In the genomic region with DNA sequence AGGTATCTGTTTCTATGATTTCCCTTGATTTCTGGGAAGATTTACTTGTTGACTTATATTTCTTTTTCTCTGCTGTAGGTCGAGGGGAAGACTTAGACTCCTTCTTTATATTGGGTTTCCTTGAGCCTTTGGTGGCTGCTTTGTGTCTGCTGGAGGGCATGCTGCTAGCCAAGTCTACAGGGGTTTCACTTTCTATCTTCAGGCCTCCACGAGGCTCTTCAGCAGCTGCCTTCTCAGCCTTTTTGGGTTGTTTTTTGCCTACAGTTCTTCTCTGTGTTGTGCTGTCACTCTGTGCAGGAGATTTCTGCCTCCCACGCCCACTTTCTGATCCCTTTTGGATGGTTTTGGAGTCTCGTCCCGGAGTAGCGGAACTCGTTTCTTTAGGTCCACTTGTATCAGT, we compare ENCODE assay signal across 12 cellular contexts. TPM values are rescaled to one million over a fixed set of nuclear protein-coding genes. Genes with fewer than 3 reads are reported as not detected.
DNase-seq lines count a peak whose midpoint lies in the region; ATAC-seq and TF ChIP-seq lines count a peak whose summit lies in the region.
"Had no signal": no experiment of that assay in that cellular context is flagged by ENCODE, and none has a peak within 500 bp of the region (broad histone marks: within the 10 kb centered on the region; RNA-seq: fewer than 3 reads in every experiment).

No MANE protein-coding gene starts in this region.

- H3K27me3 ChIP-seq in HCT116 (ENCODE audit: insufficient read depth, low read length) (no peaks in the 10 kb centered on the region), right lobe of liver (no peaks in the 10 kb centered on the region)
- H3K27me3 ChIP-seq: uterus had no signal

- TF ChIP-seq POLR2A in HCT116 (IDR thresholded peaks at IDR 0.05; ENCODE audit: borderline replicate concordance, extremely low read depth, insufficient read depth, insufficient read length), result no peak
- TF ChIP-seq POLR2A in right lobe of liver (IDR thresholded peaks at IDR 0.05), result no peak

- TSS peak; percentile 28 for BruUV-seq in HCT116 (replicated peaks; lab: Mats Ljungman, UMichigan)

- RAD21 ChIA-PET in HCT116 (lab: Charles Lee; ENCODE audit: low non-redundant PET in 1 of 2, low total read pairs in 2 of 2, uncharacterized antibody in 2 of 2, unreplicated experiment in 2 of 2), result no interaction called here

- H3K4me1 ChIP-seq in HCT116 (ENCODE audit: control insufficient read depth in 1 of 2, insufficient read depth in 2 of 2, low read length in 2 of 2), result no peaks in the 10 kb centered on the region
- no peaks in the 10 kb centered on the region for H3K4me1 ChIP-seq in right lobe of liver

- H3K9me3 Mint-ChIP-seq in activated CD8-positive, alpha-beta memory T cell treated with anti-CD3 and anti-CD28 coated beads, Interleukin-2, amount 10 ng/mL, durations not matched to agents 7 days and 5 days (ENCODE audit: low read depth), result no peaks in the 10 kb centered on the region
- H3K9me3 Mint-ChIP-seq in activated naive CD8-positive, alpha-beta T cell (ENCODE audit: low read depth), result no peaks in the 10 kb centered on the region
- no peaks in the 10 kb centered on the region for H3K9me3 Mint-ChIP-seq in stimulated activated naive CD8-positive, alpha-beta T cell treated with anti-CD3 and anti-CD28 coated beads, Interleukin-15, amount 100 ng/mL, for 72 hours

- DNase-seq in activated CD8-positive, alpha-beta memory T cell treated with anti-CD3 and anti-CD28 coated beads, Interleukin-2, amount 10 ng/mL, durations not matched to agents 7 days and 5 days, result no peak
- no peak for DNase-seq in activated CD8-positive, alpha-beta memory T cell treated with anti-CD3 and anti-CD28 coated beads for 24 hours
- no peak for DNase-seq in HCT116 (ENCODE audit: low read depth, low spot score)
- DNase-seq in right lobe of liver, result no peak
- DNase-seq in activated CD8-positive, alpha-beta memory T cell treated with anti-CD3 and anti-CD28 coated beads, Interleukin-2, amount 50 U/mL, for 4 hours, result no peak
- no peak for DNase-seq in NCI-H187 treated with DMSO at 0.1 percent for 48 hours (lab: John Stamatoyannopoulos, UW)
- DNase-seq in stimulated activated naive CD8-positive, alpha-beta T cell treated with anti-CD3 and anti-CD28 coated beads, Interleukin-15, amount 100 ng/mL, for 72 hours, result no peak
- DNase-seq: DMS79, foreskin melanocyte, NCI-H82, uterus had no signal

- peaks cover 20% of the 10 kb centered on the region for H3K4me1 Mint-ChIP-seq in activated CD8-positive, alpha-beta memory T cell treated with anti-CD3 and anti-CD28 coated beads, Interleukin-2, amount 10 ng/mL, durations not matched to agents 7 days and 5 days
- no peaks in the 10 kb centered on the region for H3K4me1 Mint-ChIP-seq in activated naive CD8-positive, alpha-beta T cell (ENCODE audit: low read depth)
- H3K4me1 Mint-ChIP-seq in stimulated activated naive CD8-positive, alpha-beta T cell treated with anti-CD3 and anti-CD28 coated beads, Interleukin-15, amount 100 ng/mL, for 72 hours, result peaks cover 13% of the 10 kb centered on the region

- no peaks in the 10 kb centered on the region for H4K20me1 ChIP-seq in HCT116 (ENCODE audit: insufficient read depth)

- peaks cover 41 to 45% of the 10 kb centered on the region in 2 experiments for H3K36me3 ChIP-seq in HCT116 (ENCODE audit: control insufficient read depth in 1 of 2, insufficient read depth in 2 of 2, low read length in 2 of 2)
- H3K36me3 ChIP-seq in right lobe of liver, result peaks cover 4 to 82% (median 45%) of the 10 kb centered on the region in 4 donors
- H3K36me3 ChIP-seq: uterus had no signal

- peak; percentile 82 for ATAC-seq in activated CD8-positive, alpha-beta memory T cell treated with anti-CD3 and anti-CD28 coated beads, Interleukin-2, amount 10 ng/mL, durations not matched to agents 7 days and 5 days
- ATAC-seq in HCT116 (no peak), right lobe of liver (peak in 3 of 4 donors; percentile 23 to 30 (median 25))
- no peak for ATAC-seq in stimulated activated naive CD8-positive, alpha-beta T cell treated with anti-CD3 and anti-CD28 coated beads, Interleukin-15, amount 100 ng/mL, for 72 hours

- WGBS in right lobe of liver (ENCODE audit: insufficient coverage, low coverage, low lambda C conversion rate, missing lambda C conversion rate), result 83% methylated on average over 6 of the region's 7 CpGs

- intact Hi-C loops in HCT116 (cut with micrococcal nuclease), result no loop called here
- intact Hi-C loops in right lobe of liver (cut with DNase I), result no loop called here

- no peak for TF ChIP-seq CTCF in HCT116 (IDR thresholded peaks at IDR 0.05 in 2 of 3, conservative IDR thresholded peaks at IDR 0.05 in 1 of 3; ENCODE audit: borderline replicate concordance in 1 of 3, insufficient read depth in 1 of 3, low read depth in 2 of 3, low read length in 2 of 3)
- TF ChIP-seq CTCF in right lobe of liver (IDR thresholded peaks at IDR 0.05), result no peak

- no peaks in the 10 kb centered on the region for H3K9me2 ChIP-seq in HCT116 (ENCODE audit: insufficient read depth)

- H3K4me2 ChIP-seq in HCT116 (ENCODE audit: low read length), result no peak overlapping the region

- H2AFZ ChIP-seq in HCT116 (ENCODE audit: low read depth, low read length, poor library complexity, severe bottlenecking), result no peak overlapping the region

- H3K4me3 ChIP-seq in HCT116 (replicated peaks in 1 of 2; ENCODE audit: low read depth in 1 of 2, low read length in 2 of 2), result no peak overlapping the region
- H3K4me3 ChIP-seq in right lobe of liver, result no peak overlapping the region
- H3K4me3 ChIP-seq: uterus had no signal

- H3K9ac ChIP-seq in HCT116 (ENCODE audit: low read length), result no peak overlapping the region

- H3K27ac Mint-ChIP-seq in activated CD8-positive, alpha-beta memory T cell treated with anti-CD3 and anti-CD28 coated beads, Interleukin-2, amount 10 ng/mL, durations not matched to agents 7 days and 5 days, result peak overlapping the region; percentile 82
- H3K27ac Mint-ChIP-seq in activated naive CD8-positive, alpha-beta T cell, result peak overlapping the region; percentile 4
- no peak overlapping the region for H3K27ac Mint-ChIP-seq in stimulated activated naive CD8-positive, alpha-beta T cell treated with anti-CD3 and anti-CD28 coated beads, Interleukin-15, amount 100 ng/mL, for 72 hours

- H3K4me3 Mint-ChIP-seq in activated CD8-positive, alpha-beta memory T cell treated with anti-CD3 and anti-CD28 coated beads, Interleukin-2, amount 10 ng/mL, durations not matched to agents 7 days and 5 days, result peak overlapping the region; percentile 25
- H3K4me3 Mint-ChIP-seq in activated naive CD8-positive, alpha-beta T cell, result no peak overlapping the region
- no peak overlapping the region for H3K4me3 Mint-ChIP-seq in stimulated activated naive CD8-positive, alpha-beta T cell treated with anti-CD3 and anti-CD28 coated beads, Interleukin-15, amount 100 ng/mL, for 72 hours

- POLR2A ChIA-PET in HCT116 (lab: Charles Lee), result no interaction called here

- peaks cover 54% of the 10 kb centered on the region for H3K36me3 Mint-ChIP-seq in activated CD8-positive, alpha-beta memory T cell treated with anti-CD3 and anti-CD28 coated beads, Interleukin-2, amount 10 ng/mL, durations not matched to agents 7 days and 5 days
- peaks cover 5% of the 10 kb centered on the region for H3K36me3 Mint-ChIP-seq in activated naive CD8-positive, alpha-beta T cell

- no peaks in the 10 kb centered on the region for H3K9me3 ChIP-seq in HCT116 (ENCODE audit: control insufficient read depth in 1 of 2, insufficient read depth in 1 of 2, low read depth in 1 of 2, low read length in 2 of 2)
- no peaks in the 10 kb centered on the region for H3K9me3 ChIP-seq in right lobe of liver
- H3K9me3 ChIP-seq: uterus had no signal

- H3K27ac ChIP-seq in HCT116 (ENCODE audit: low read depth, low read length) (no peak overlapping the region), right lobe of liver (no peak overlapping the region)
- H3K27ac ChIP-seq: uterus had no signal

- no peak for TF ChIP-seq RAD21 in HCT116 (IDR thresholded peaks at IDR 0.05; ENCODE audit: low read depth)

- H3K79me2 ChIP-seq in HCT116 (ENCODE audit: insufficient read depth, low read length), result peaks cover 6% of the 10 kb centered on the region; the same call in 1 of the 2 replicates

- CTCF ChIA-PET in activated CD8-positive, alpha-beta memory T cell treated with anti-CD3 and anti-CD28 coated beads, Interleukin-2, amount 10 ng/mL, durations not matched to agents 7 days and 5 days (lab: Charles Lee), result interaction anchor here (1.4 to 2.0 kb wide), 2 partner anchors 17 to 77 kb away, joined by 4 to 5 read pairs; no protein-coding TSS in a partner anchor
- CTCF ChIA-PET in HCT116 (lab: Charles Lee), result no interaction called here

- H3K27me3 Mint-ChIP-seq in activated CD8-positive, alpha-beta memory T cell treated with anti-CD3 and anti-CD28 coated beads, Interleukin-2, amount 10 ng/mL, durations not matched to agents 7 days and 5 days, result no peaks in the 10 kb centered on the region
- no peaks in the 10 kb centered on the region for H3K27me3 Mint-ChIP-seq in activated naive CD8-positive, alpha-beta T cell
- H3K27me3 Mint-ChIP-seq in stimulated activated naive CD8-positive, alpha-beta T cell treated with anti-CD3 and anti-CD28 coated beads, Interleukin-15, amount 100 ng/mL, for 72 hours, result no peaks in the 10 kb centered on the region

TF ChIP-seq in HCT116, 20 proteins besides CTCF, POLR2A, EP300 and RAD21 (continues in another document):
- no peak for TF ChIP-seq SIN3A (IDR thresholded peaks at IDR 0.05; ENCODE audit: low read depth)

RNA-seq across cellular contexts. Expression of a gene that starts 23.2 kb away (rescaled TPM):
- 1 to 10 TPM; 2.7 to 6.0 TPM for total RNA-seq in activated CD8-positive, alpha-beta memory T cell treated with anti-CD3 and anti-CD28 coated beads, Interleukin-2, amount 10 ng/mL, durations not matched to agents 7 days and 5 days
- total RNA-seq in HCT116 (2021; ENCODE audit: unreplicated experiment), result 1.2 TPM
- 0.75 and 0.77 TPM in 2 replicates for polyA plus RNA-seq in HCT116 (2012)
- 100 to 1,000 TPM; 120 to 439 (median 214) TPM for total RNA-seq in right lobe of liver

RNA-seq across cellular contexts. Expression of a gene that starts 30.2 kb away (rescaled TPM):
- total RNA-seq in activated CD8-positive, alpha-beta memory T cell treated with anti-CD3 and anti-CD28 coated beads, Interleukin-2, amount 10 ng/mL, durations not matched to agents 7 days and 5 days, result 100 to 1,000 TPM; 344 to 446 TPM
- total RNA-seq in HCT116 (2021; ENCODE audit: unreplicated experiment) (528 TPM), right lobe of liver (100 to 1,000 TPM; 488 to 702 (median 628) TPM)
- polyA plus RNA-seq in HCT116 (2012), result 276 and 358 TPM in 2 replicates

RNA-seq across cellular contexts. Expression of a gene that starts 30.4 kb away (rescaled TPM):
- total RNA-seq in activated CD8-positive, alpha-beta memory T cell treated with anti-CD3 and anti-CD28 coated beads, Interleukin-2, amount 10 ng/mL, durations not matched to agents 7 days and 5 days, result under 1 TPM; 0.26 to 0.67 TPM
- total RNA-seq in HCT116 (2021; ENCODE audit: unreplicated experiment) (0.49 TPM), right lobe of liver (under 1 TPM; 0.20 to 0.71 (median 0.48) TPM)
- polyA plus RNA-seq in HCT116 (2012), result 0.24 and 0.36 TPM in 2 replicates

Comparison
In these comparisons a context has a peak if more than half of its experiments do, and no peak if none do; other contexts are left out.
1. ATAC-seq: peak in activated CD8-positive, alpha-beta memory T cell treated with anti-CD3 and anti-CD28 coated beads, Interleukin-2, amount 10 ng/mL, durations not matched to agents 7 days and 5 days (single experiment) and right lobe of liver (3 of 4); none in HCT116 (single experiment) and stimulated activated naive CD8-positive, alpha-beta T cell treated with anti-CD3 and anti-CD28 coated beads, Interleukin-15, amount 100 ng/mL, for 72 hours (single experiment).
2. H3K27ac Mint-ChIP-seq: peak in activated CD8-positive, alpha-beta memory T cell treated with anti-CD3 and anti-CD28 coated beads, Interleukin-2, amount 10 ng/mL, durations not matched to agents 7 days and 5 days (single experiment) and activated naive CD8-positive, alpha-beta T cell (single experiment); none in stimulated activated naive CD8-positive, alpha-beta T cell treated with anti-CD3 and anti-CD28 coated beads, Interleukin-15, amount 100 ng/mL, for 72 hours (0 of 2).
3. RNA of a gene that starts 23.2 kb away (total RNA-seq): 120 to 439 TPM in right lobe of liver; 2.7 to 6.0 TPM in activated CD8-positive, alpha-beta memory T cell treated with anti-CD3 and anti-CD28 coated beads, Interleukin-2, amount 10 ng/mL, durations not matched to agents 7 days and 5 days and 1.2 TPM in HCT116 (single experiment); every median in the first group is over 10 times any median in the second.